In the genomic region with DNA sequence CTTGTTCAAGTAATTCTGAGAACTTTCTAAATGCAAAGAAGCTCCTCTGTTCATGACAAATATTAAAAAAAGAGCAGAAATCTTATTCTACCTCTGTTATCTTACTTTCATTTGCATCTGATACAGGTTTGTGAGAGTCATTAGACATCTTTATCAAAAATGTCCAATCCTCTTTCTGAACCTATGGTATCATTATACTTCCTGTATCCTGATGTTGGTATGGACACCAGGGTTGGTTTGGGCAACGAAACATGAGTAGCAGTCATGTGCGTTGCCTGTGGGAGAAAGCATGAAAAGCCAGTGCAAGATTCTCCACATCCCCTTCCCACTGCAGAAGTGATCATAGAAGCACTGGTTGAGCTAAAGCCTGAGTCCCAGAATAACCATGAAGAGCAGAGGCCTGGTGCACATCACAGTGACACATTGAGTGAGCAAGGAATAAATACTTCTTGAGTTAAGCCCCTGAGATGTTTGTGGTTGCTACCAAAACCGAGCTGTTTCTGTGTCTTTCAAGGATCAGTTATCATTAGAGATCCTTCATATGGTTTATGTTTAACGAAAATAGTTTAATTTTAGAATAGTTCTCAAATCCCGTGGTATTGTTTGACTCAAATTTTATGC, we compare ENCODE assay signal across 1 cellular context.
TF ChIP-seq lines count a peak whose summit lies in the region.

No MANE protein-coding gene starts in this region.

TF ChIP-seq in H1, 55 proteins besides CTCF, POLR2A, EP300 and RAD21 (continued from another document):
- TF ChIP-seq EGR1 (IDR thresholded peaks at IDR 0.05; ENCODE audit: borderline replicate concordance, low read depth, low read length) (no peak), KDM1A (IDR thresholded peaks at IDR 0.05; ENCODE audit: borderline replicate concordance, low read length) (no peak), SUZ12 (IDR thresholded peaks at IDR 0.05; ENCODE audit: low read length) (no peak), GABPA (IDR thresholded peaks at IDR 0.05; ENCODE audit: borderline replicate concordance, insufficient read depth, low read length) (no peak), HDAC2 (IDR thresholded peaks at IDR 0.05; ENCODE audit: borderline replicate concordance in 1 of 2, low read depth in 2 of 2, low read length in 2 of 2) (no peak), CTBP2 (IDR thresholded peaks at IDR 0.05; ENCODE audit: borderline replicate concordance, insufficient read depth, insufficient read length, low read length) (no peak), SP2 (IDR thresholded peaks at IDR 0.05; ENCODE audit: low read length) (no peak), CREB1 (IDR thresholded peaks at IDR 0.05) (no peak)
